In the genomic region with DNA sequence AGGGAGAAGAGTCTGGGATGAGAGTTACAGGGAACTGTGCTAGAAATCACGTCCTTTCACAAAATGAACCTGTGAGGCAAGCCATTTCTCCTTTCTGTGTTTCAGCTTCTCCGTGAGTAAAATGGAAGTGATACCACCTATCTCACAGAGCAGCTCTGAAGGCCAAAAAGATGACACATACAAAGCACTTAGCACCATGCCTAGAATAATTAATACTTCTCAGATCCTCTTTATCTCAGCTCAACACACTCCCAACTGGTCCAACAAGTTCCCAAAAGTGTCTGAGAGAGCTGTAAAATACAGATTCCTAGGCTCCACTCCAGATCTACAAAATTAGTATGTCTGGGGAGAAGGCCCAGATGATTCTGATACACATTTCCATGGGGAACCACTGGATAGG, we compare ENCODE assay signal across 16 cellular contexts. TPM values are rescaled to one million over a fixed set of nuclear protein-coding genes. Genes with fewer than 3 reads are reported as not detected.
DNase-seq lines count a peak whose midpoint lies in the region; ATAC-seq and TF ChIP-seq lines count a peak whose summit lies in the region.
"Had no signal": no experiment of that assay in that cellular context is flagged by ENCODE, and none has a peak within 500 bp of the region (broad histone marks: within the 10 kb centered on the region; RNA-seq: fewer than 3 reads in every experiment).

No MANE protein-coding gene starts in this region.

- H3K4me3 ChIP-seq in spleen: no peak overlapping the region
- H3K4me3 ChIP-seq: breast epithelium had no signal

- TF ChIP-seq CTCF in spleen (IDR thresholded peaks at IDR 0.05 in 8 of 11, conservative IDR thresholded peaks at IDR 0.05 in 3 of 11): no peak

- WGBS in spleen, 5 donors: 53 to 76% (median 57%) methylated on average over 2 of the region's 2 CpGs

- intact Hi-C loops in spleen (cut with DNase I; ENCODE audit: low total_unique reads): loop anchor here (10.0 kb wide), 1 partner anchor 777 kb away; no protein-coding TSS in a partner anchor

- H3K27me3 ChIP-seq in spleen (replicated peaks in 1 of 7): peaks cover 0 to 6% (median 0%) of the 10 kb centered on the region in 7 donors

- peak; percentile 53 for ATAC-seq in GM18498 (IDR thresholded peaks at IDR 0.05; ENCODE audit: unreplicated experiment)
- ATAC-seq in GM19395 (IDR thresholded peaks at IDR 0.05; ENCODE audit: unreplicated experiment): peak; percentile 51
- ATAC-seq in HG02678 (IDR thresholded peaks at IDR 0.05; ENCODE audit: unreplicated experiment): peak; percentile 30
- ATAC-seq in HG03442 (IDR thresholded peaks at IDR 0.05; ENCODE audit: unreplicated experiment): peak; percentile 37
- ATAC-seq: stimulated activated naive CD8-positive, alpha-beta T cell treated with anti-CD3 and anti-CD28 coated beads, Interleukin-15, Interleukin-2, amounts not matched to agents 100 U/mL and 50 U/mL, for 24 hours had no signal

- no peak overlapping the region for H3K27ac ChIP-seq in spleen
- H3K27ac ChIP-seq: breast epithelium had no signal

- no peaks in the 10 kb centered on the region for H3K4me1 ChIP-seq in spleen
- H3K4me1 ChIP-seq: breast epithelium had no signal

- H3K36me3 ChIP-seq in spleen: no peaks in the 10 kb centered on the region
- H3K36me3 ChIP-seq: breast epithelium had no signal

- TF ChIP-seq POLR2A in spleen (IDR thresholded peaks at IDR 0.05): no peak

- no peaks in the 10 kb centered on the region for H3K9me3 ChIP-seq in spleen
- H3K9me3 ChIP-seq: breast epithelium had no signal

- DNase-seq in activated gamma-delta T cell treated with Interleukin-2 at 50 U/mL for 16 hours: no peak
- no peak for DNase-seq in NCI-H748 (lab: John Stamatoyannopoulos, UW; ENCODE audit: unreplicated experiment)
- DNase-seq in DMS53 treated with DMSO at 0.1 percent for 48 hours (lab: John Stamatoyannopoulos, UW; ENCODE audit: unreplicated experiment): no peak
- DNase-seq in spleen: no peak
- DNase-seq: activated CD4-positive, alpha-beta memory T cell treated with anti-CD3 and anti-CD28 coated beads for 36 hours; activated effector memory CD4-positive, alpha-beta T cell treated with anti-CD3 and anti-CD28 coated beads, Interleukin-2, amount 50 U/mL, for 16 hours; H7; stimulated activated CD4-positive, alpha-beta T cell treated with anti-CD3 and anti-CD28 coated beads, Interleukin-4, amount 100 ng/mL, for 24 hours; stimulated activated naive CD8-positive, alpha-beta T cell treated with anti-CD3 and anti-CD28 coated beads, Interleukin-15, Interleukin-2, amounts not matched to agents 100 U/mL and 50 U/mL, for 24 hours had no signal

RNA-seq across cellular contexts. Expression of gene LHFPL1, which starts 38.3 kb away (rescaled TPM):
- total RNA-seq in spleen: under 1 TPM in 4 of 7 donors, not detected in 3; 0.29 to 0.47 (median 0.43) TPM
- under 1 TPM; 0.05 to 0.29 (median 0.11) TPM for polyA plus RNA-seq in spleen
- total RNA-seq: renal cortical epithelial cell had no signal
- polyA plus RNA-seq: keratinocyte had no signal
